1 cellular context compared by ENCODE assay signal in genomic region chr15:50641318-50641717, GRCh38.
A peak's percentile ranks its signal among the peaks of the same experiment; 100 is the strongest.
TF ChIP-seq lines count a peak whose summit lies in the region.

No MANE protein-coding gene starts in this region.

TF ChIP-seq in K562, 482 proteins besides CTCF, POLR2A, EP300 and RAD21 (continued from another document and continues in another):
- TF ChIP-seq GMEB1 (CRISPR knock-in tag; IDR thresholded peaks at IDR 0.05), result no peak
- TF ChIP-seq PHF20 (IDR thresholded peaks at IDR 0.05; ENCODE audit: partially characterized antibody), result no peak
- no peak for TF ChIP-seq CREB3L1 (IDR thresholded peaks at IDR 0.05; ENCODE audit: borderline replicate concordance, low read depth)
- TF ChIP-seq TFAP4 (CRISPR knock-in tag; IDR thresholded peaks at IDR 0.05; ENCODE audit: borderline replicate concordance), result no peak
- TF ChIP-seq CTCFL (IDR thresholded peaks at IDR 0.05; ENCODE audit: borderline replicate concordance, insufficient read depth, low read depth, low read length, poor library complexity, severe bottlenecking), result no peak
- TF ChIP-seq MEF2D (tag; conservative IDR thresholded peaks at IDR 0.05; ENCODE audit: low read depth), result no peak
- no peak for TF ChIP-seq TGIF2 (CRISPR knock-in tag; IDR thresholded peaks at IDR 0.05)
- TF ChIP-seq ZNF699 (CRISPR knock-in tag; IDR thresholded peaks at IDR 0.05; ENCODE audit: insufficient replicate concordance), result no peak
- TF ChIP-seq COPS2 (conservative IDR thresholded peaks at IDR 0.05), result no peak
- TF ChIP-seq MYBL2 (IDR thresholded peaks at IDR 0.05; ENCODE audit: low read depth), result no peak
- TF ChIP-seq MYBL2 (CRISPR knock-in tag; IDR thresholded peaks at IDR 0.05; ENCODE audit: borderline replicate concordance), result no peak
- TF ChIP-seq CBFB (CRISPR knock-in tag; IDR thresholded peaks at IDR 0.05), result no peak
- TF ChIP-seq SMARCA4 (IDR thresholded peaks at IDR 0.05), result peak; percentile 57
- no peak for TF ChIP-seq ZNF444 (CRISPR knock-in tag; IDR thresholded peaks at IDR 0.05)
- no peak for TF ChIP-seq PRMT5 (CRISPR knock-in tag; IDR thresholded peaks at IDR 0.05)
- TF ChIP-seq TEAD4 (IDR thresholded peaks at IDR 0.05; ENCODE audit: low read length), result peak; percentile 65; the same call in 1 of the 2 replicates
- no peak for TF ChIP-seq TEAD4 (CRISPR knock-in tag; IDR thresholded peaks at IDR 0.05; ENCODE audit: borderline replicate concordance)
- no peak for TF ChIP-seq ELK3 (CRISPR knock-in tag; IDR thresholded peaks at IDR 0.05)
- no peak for TF ChIP-seq MBD1 (CRISPR knock-in tag; IDR thresholded peaks at IDR 0.05)
- TF ChIP-seq TCF7 (IDR thresholded peaks at IDR 0.05; ENCODE audit: borderline replicate concordance), result no peak
- TF ChIP-seq ADNP (tag; IDR thresholded peaks at IDR 0.05), result no peak; the same call in 1 of the 2 replicates
- TF ChIP-seq ZNF740 (CRISPR knock-in tag; IDR thresholded peaks at IDR 0.05), result no peak
- no peak for TF ChIP-seq ZNF740 (tag; IDR thresholded peaks at IDR 0.05)
- TF ChIP-seq NFIX (CRISPR knock-in tag; IDR thresholded peaks at IDR 0.05; ENCODE audit: low read depth), result no peak
- TF ChIP-seq MNT (conservative IDR thresholded peaks at IDR 0.05), result no peak
- no peak for TF ChIP-seq SLC30A9 (CRISPR knock-in tag; IDR thresholded peaks at IDR 0.05)
- TF ChIP-seq ZBTB11 (CRISPR knock-in tag; IDR thresholded peaks at IDR 0.05), result no peak
- TF ChIP-seq MITF (IDR thresholded peaks at IDR 0.05), result no peak
- TF ChIP-seq PHB2 (IDR thresholded peaks at IDR 0.05; ENCODE audit: low read depth), result no peak
- no peak for TF ChIP-seq ZBTB2 (IDR thresholded peaks at IDR 0.05)
- TF ChIP-seq ZNF655 (CRISPR knock-in tag; IDR thresholded peaks at IDR 0.05), result no peak
- no peak for TF ChIP-seq OTX1 (CRISPR knock-in tag; IDR thresholded peaks at IDR 0.05)
- TF ChIP-seq KDM4B (IDR thresholded peaks at IDR 0.05; ENCODE audit: borderline replicate concordance in 2 of 2, low read depth in 1 of 2), result no peak
- TF ChIP-seq LARP7 (IDR thresholded peaks at IDR 0.05), result no peak
- TF ChIP-seq CTBP1 (IDR thresholded peaks at IDR 0.05; ENCODE audit: borderline replicate concordance), result peak; percentile 86; the same call in 1 of the 2 replicates
- no peak for TF ChIP-seq CHD1 (IDR thresholded peaks at IDR 0.05; ENCODE audit: low read length)
- no peak for TF ChIP-seq MLX (CRISPR knock-in tag; conservative IDR thresholded peaks at IDR 0.05)
- TF ChIP-seq RUNX1 (IDR thresholded peaks at IDR 0.05; ENCODE audit: low read depth), result no peak
